ENCODE assay signal across 8 cellular contexts in the genomic region with DNA sequence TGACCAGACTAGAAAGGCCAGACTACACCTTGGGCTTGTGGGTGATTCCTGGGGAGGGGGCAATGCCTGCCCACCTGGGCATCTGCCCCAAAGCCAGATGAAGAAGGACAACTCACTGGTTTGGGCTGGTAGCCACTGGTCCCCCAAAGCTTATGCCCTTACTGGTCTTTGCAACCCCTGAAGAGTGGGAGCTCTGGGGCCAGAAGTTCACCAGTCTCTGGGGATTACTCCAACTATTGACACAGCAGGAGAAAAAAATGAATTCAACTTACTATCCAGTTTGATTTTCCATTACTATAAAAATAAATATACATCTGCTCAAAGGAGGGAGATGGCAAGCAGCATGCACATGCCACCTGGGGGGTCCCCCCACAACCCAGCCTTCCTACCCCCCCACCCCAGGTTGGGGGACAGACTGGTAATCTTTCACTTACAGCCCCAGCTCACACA. TPM values are rescaled to one million over a fixed set of nuclear protein-coding genes. Genes with fewer than 3 reads are reported as not detected.
A peak's percentile ranks its signal among the peaks of the same experiment; 100 is the strongest.
DNase-seq lines count a peak whose midpoint lies in the region; ATAC-seq and TF ChIP-seq lines count a peak whose summit lies in the region.

No MANE protein-coding gene starts in this region.

- H3K27me3 Mint-ChIP-seq in dendritic cell treated with granulocyte-macrophage colony-stimulating factor and Interleukin-4, amounts not matched to agents 40 ng/mL and 50 ng/mL, for 4 days = peaks cover 15% of the 10 kb centered on the region
- no peaks in the 10 kb centered on the region for H3K27me3 Mint-ChIP-seq in naive thymus-derived CD4-positive, alpha-beta T cell

- peaks cover 10% of the 10 kb centered on the region for H3K36me3 Mint-ChIP-seq in dendritic cell treated with granulocyte-macrophage colony-stimulating factor and Interleukin-4, amounts not matched to agents 40 ng/mL and 50 ng/mL, for 4 days (ENCODE audit: low read depth)
- H3K36me3 Mint-ChIP-seq in naive thymus-derived CD4-positive, alpha-beta T cell = peaks cover 0 to 4% (median 0%) of the 10 kb centered on the region in 5 donors

- peak overlapping the region; percentile 87 for H3K4me3 ChIP-seq in AG04449 (ENCODE audit: low read depth, low read length)
- peak overlapping the region; percentile 79 for H3K4me3 ChIP-seq in Loucy (ENCODE audit: low read length, poor library complexity, severe bottlenecking)
- no peak overlapping the region for H3K4me3 ChIP-seq in naive thymus-derived CD4-positive, alpha-beta T cell (ENCODE audit: low read length)

- no peaks in the 10 kb centered on the region for H3K27me3 ChIP-seq in Loucy (ENCODE audit: insufficient read depth, low read length, poor library complexity, severe bottlenecking)
- no peaks in the 10 kb centered on the region for H3K27me3 ChIP-seq in naive thymus-derived CD4-positive, alpha-beta T cell (ENCODE audit: control insufficient read depth in 2 of 2, insufficient read depth in 2 of 2, low read length in 2 of 2)

- peaks cover 64% of the 10 kb centered on the region for H4K20me1 ChIP-seq in Loucy (ENCODE audit: insufficient read depth, low read length, poor library complexity, severe bottlenecking)

- peaks cover 71% of the 10 kb centered on the region for H3K4me1 ChIP-seq in Loucy (ENCODE audit: insufficient read depth, low read length, poor library complexity, severe bottlenecking)
- H3K4me1 ChIP-seq in naive thymus-derived CD4-positive, alpha-beta T cell (ENCODE audit: control insufficient read depth in 2 of 2, insufficient read depth in 2 of 2, low read length in 2 of 2) = peaks cover 3 to 46% of the 10 kb centered on the region in 2 donors

- peak overlapping the region; percentile 75 for H3K4me3 Mint-ChIP-seq in dendritic cell treated with granulocyte-macrophage colony-stimulating factor and Interleukin-4, amounts not matched to agents 40 ng/mL and 50 ng/mL, for 4 days
- H3K4me3 Mint-ChIP-seq in naive thymus-derived CD4-positive, alpha-beta T cell = peak overlapping the region; percentile 24 to 91 (median 64)

- peak overlapping the region; percentile 89 for H3K9ac ChIP-seq in Loucy (ENCODE audit: low read depth, low read length, poor library complexity, severe bottlenecking)

- no peak for TF ChIP-seq CTCF in AG04449 (IDR thresholded peaks at IDR 0.05; ENCODE audit: insufficient read depth, low read length, missing control alignments)
- TF ChIP-seq CTCF in Loucy (conservative IDR thresholded peaks at IDR 0.05; ENCODE audit: low read length) = no peak

- peaks cover 14% of the 10 kb centered on the region; the same call in 1 of the 2 replicates for H3F3A ChIP-seq in Loucy (ENCODE audit: low read depth)

- H3K4me2 ChIP-seq in Loucy (ENCODE audit: low read depth, low read length, poor library complexity, severe bottlenecking) = peak overlapping the region; percentile 98

- intact Hi-C loops in dendritic cell treated with granulocyte-macrophage colony-stimulating factor and Interleukin-4, amounts not matched to agents 40 ng/mL and 50 ng/mL, for 4 days (cut with micrococcal nuclease) = no loop called here
- intact Hi-C loops in naive thymus-derived CD4-positive, alpha-beta T cell (cut with micrococcal nuclease) = loop anchor here (5.0 to 10.0 kb wide), 3 partner anchors 171 to 499 kb away; partner anchors contain the start of genes STX12 (in 1 of the 2) and TMEM222 (in 1 of the 2)

- H2AFZ ChIP-seq in Loucy (ENCODE audit: low read length) = no peak overlapping the region

- no peak overlapping the region for H3K27ac ChIP-seq in naive thymus-derived CD4-positive, alpha-beta T cell (ENCODE audit: low read depth, low read length)

- H3K9me3 ChIP-seq in Loucy (ENCODE audit: insufficient read depth, low read depth, low read length) = no peaks in the 10 kb centered on the region
- H3K9me3 ChIP-seq in naive thymus-derived CD4-positive, alpha-beta T cell (ENCODE audit: control insufficient read depth in 2 of 3, low read length in 3 of 3) = no peaks in the 10 kb centered on the region

- no peaks in the 10 kb centered on the region for H3K9me2 ChIP-seq in Loucy (replicated peaks; ENCODE audit: low read depth, low read length)

- POLR2A ChIA-PET in AG04449 (lab: Yijun Ruan, JAX) = interaction anchor here (1.1 to 1.8 kb wide), 4 partner anchors 11 to 301 kb away, joined by 3 to 9 read pairs (median 6); no protein-coding TSS in a partner anchor
- POLR2A ChIA-PET in naive thymus-derived CD4-positive, alpha-beta T cell (lab: Charles Lee) = interaction anchor here (1.4 to 7.3 kb wide), 2 partner anchors 77 to 435 kb away, joined by 4 to 59 read pairs; no protein-coding TSS in a partner anchor

- CTCF ChIA-PET in AG04449 (lab: Yijun Ruan, JAX) = interaction anchor here (0.7 to 20.5 kb wide), 17 partner anchors 10 to 305 kb away, joined by 3 to 689 read pairs (median 5); no protein-coding TSS in a partner anchor
- CTCF ChIA-PET in naive thymus-derived CD4-positive, alpha-beta T cell (lab: Charles Lee) = interaction anchor here (1.0 to 4.1 kb wide), 7 partner anchors 11 to 214 kb away, joined by 3 to 19 read pairs (median 4); no protein-coding TSS in a partner anchor

- peak overlapping the region; percentile 64 for H3K27ac Mint-ChIP-seq in dendritic cell treated with granulocyte-macrophage colony-stimulating factor and Interleukin-4, amounts not matched to agents 40 ng/mL and 50 ng/mL, for 4 days
- peak overlapping the region in 8 of 9 donors; percentile 1 to 87 (median 66) for H3K27ac Mint-ChIP-seq in naive thymus-derived CD4-positive, alpha-beta T cell

- no peaks in the 10 kb centered on the region for H3K36me3 ChIP-seq in Loucy (ENCODE audit: insufficient read depth, low read length)
- H3K36me3 ChIP-seq in naive thymus-derived CD4-positive, alpha-beta T cell (ENCODE audit: control insufficient read depth in 2 of 3, insufficient read depth in 3 of 3, low read length in 3 of 3) = peaks cover 0 to 8% (median 0%) of the 10 kb centered on the region in 3 experiments

- ATAC-seq in naive thymus-derived CD4-positive, alpha-beta T cell = no peak
- ATAC-seq in esophagus mucosa = no peak
- ATAC-seq in HG02981 (IDR thresholded peaks at IDR 0.05; ENCODE audit: unreplicated experiment) = no peak

- H3K9me3 Mint-ChIP-seq in dendritic cell treated with granulocyte-macrophage colony-stimulating factor and Interleukin-4, amounts not matched to agents 40 ng/mL and 50 ng/mL, for 4 days = no peaks in the 10 kb centered on the region
- H3K9me3 Mint-ChIP-seq in naive thymus-derived CD4-positive, alpha-beta T cell = no peaks in the 10 kb centered on the region

- peaks cover 35% of the 10 kb centered on the region for H3K4me1 Mint-ChIP-seq in dendritic cell treated with granulocyte-macrophage colony-stimulating factor and Interleukin-4, amounts not matched to agents 40 ng/mL and 50 ng/mL, for 4 days (ENCODE audit: low read depth)
- peaks cover 37 to 51% (median 41%) of the 10 kb centered on the region in 7 donors for H3K4me1 Mint-ChIP-seq in naive thymus-derived CD4-positive, alpha-beta T cell

- H3K79me2 ChIP-seq in Loucy (ENCODE audit: insufficient read depth, low read length) = peaks cover 74% of the 10 kb centered on the region

- DNase-seq in AG04449 (ENCODE audit: low read depth, low spot score) (no peak), iPS-NIHi7 (ENCODE audit: extremely low spot score) (no peak), NCI-H526 treated with DMSO at 0.1 percent for 48 hours (lab: John Stamatoyannopoulos, UW) (no peak)
- DNase-seq in naive thymus-derived CD4-positive, alpha-beta T cell = no peak

RNA-seq across cellular contexts. Expression of gene AHDC1, which starts 2.6 kb away (rescaled TPM):
- total RNA-seq in naive thymus-derived CD4-positive, alpha-beta T cell = 10 to 100 TPM; 18.4 to 38.8 (median 21.3) TPM
- 1 to 10 TPM in 1 of 2 donors, under 1 TPM in 1; 0.90 to 2.0 TPM for polyA plus RNA-seq in naive thymus-derived CD4-positive, alpha-beta T cell
- total RNA-seq in esophagus mucosa = 51.7 TPM

RNA-seq across cellular contexts. Expression of gene FGR, which starts 33.6 kb away (rescaled TPM):
- 100 to 1,000 TPM in 1 of 5 experiments, 10 to 100 TPM in 1, 1 to 10 TPM in 2, under 1 TPM in 1; 0.15 to 246 (median 1.9) TPM for total RNA-seq in naive thymus-derived CD4-positive, alpha-beta T cell
- under 1 TPM; 0.70 to 0.72 TPM for polyA plus RNA-seq in naive thymus-derived CD4-positive, alpha-beta T cell
- total RNA-seq in esophagus mucosa = 1.3 TPM
